In the genomic region with DNA sequence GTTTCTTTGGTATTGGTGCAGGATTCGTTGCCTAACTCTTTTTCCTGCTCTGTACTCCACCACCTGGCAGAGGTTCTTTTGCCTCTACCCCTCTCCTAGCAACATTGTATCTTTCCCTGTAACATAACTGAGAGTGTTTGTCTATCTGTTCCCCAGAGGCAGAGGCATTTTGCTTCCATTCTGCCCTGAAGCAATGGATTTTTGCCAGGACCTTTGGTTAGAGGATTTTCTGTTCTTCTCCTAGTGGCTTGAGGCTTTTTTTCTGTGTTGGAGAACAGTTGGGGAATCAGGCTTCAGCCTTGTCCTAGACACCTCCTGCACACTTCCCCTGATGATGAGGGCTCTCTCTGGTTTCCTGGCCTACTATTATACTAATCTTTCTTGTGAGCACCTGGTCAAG, we compare ENCODE assay signal across 12 cellular contexts.
DNase-seq lines count a peak whose midpoint lies in the region; ATAC-seq and TF ChIP-seq lines count a peak whose summit lies in the region.
"Had no signal": no experiment of that assay in that cellular context is flagged by ENCODE, and none has a peak within 500 bp of the region (broad histone marks: within the 10 kb centered on the region; RNA-seq: fewer than 3 reads in every experiment).

No MANE protein-coding gene starts in this region.

- H3K27me3 Mint-ChIP-seq in HFFc6 (ENCODE audit: insufficient read depth) = no peaks in the 10 kb centered on the region
- H3K27me3 Mint-ChIP-seq: activated CD4-positive, alpha-beta T cell treated with anti-CD3 and anti-CD28 coated beads for 36 hours; CD8-positive, alpha-beta memory T cell had no signal

- H3K4me2 ChIP-seq in mesenchymal stem cell (ENCODE audit: low read length, poor library complexity, severe bottlenecking) = no peak overlapping the region

- H3K36me3 ChIP-seq in mesenchymal stem cell (ENCODE audit: control insufficient read depth in 1 of 2, insufficient read depth in 2 of 2, low read depth in 1 of 2, low read length in 2 of 2) = peaks cover 0 to 7% of the 10 kb centered on the region in 2 experiments
- H3K36me3 ChIP-seq: SJSA1 had no signal

- H3K4me3 ChIP-seq in choroid plexus epithelial cell (ENCODE audit: low read depth, low read length) (no peak overlapping the region), mesenchymal stem cell (ENCODE audit: insufficient read depth in 1 of 2, low read depth in 1 of 2, low read length in 2 of 2) (no peak overlapping the region), coronary artery (no peak overlapping the region)
- H3K4me3 ChIP-seq: SJSA1 had no signal

- no peak overlapping the region for H3K4ac ChIP-seq in mesenchymal stem cell (ENCODE audit: low read depth in 1 of 2, low read length in 2 of 2)

- no peak overlapping the region for H3K14ac ChIP-seq in mesenchymal stem cell (ENCODE audit: low read length in 2 of 2)

- no peak overlapping the region for H2AK5ac ChIP-seq in mesenchymal stem cell (ENCODE audit: low read length, severe bottlenecking)

- no peaks in the 10 kb centered on the region for H3K4me1 ChIP-seq in mesenchymal stem cell (ENCODE audit: control insufficient read depth, insufficient read depth, low read depth, low read length)
- H3K4me1 ChIP-seq: SJSA1 had no signal

- no peak overlapping the region for H2BK120ac ChIP-seq in mesenchymal stem cell (ENCODE audit: low read depth, low read length)

- ATAC-seq in activated CD4-positive, CD25-positive, alpha-beta regulatory T cell treated with anti-CD3 and anti-CD28 coated beads, Interleukin-2, amount 50 U/mL, for 24 hours = no peak
- no peak for ATAC-seq in GM18870 (IDR thresholded peaks at IDR 0.05; ENCODE audit: unreplicated experiment)
- ATAC-seq: activated CD4-positive, alpha-beta T cell treated with anti-CD3 and anti-CD28 coated beads for 36 hours had no signal

- 67% methylated on average over 1 of the region's 1 CpG for WGBS in mesenchymal stem cell

- peaks cover under 1% of the 10 kb centered on the region for H3K9me3 ChIP-seq in mesenchymal stem cell (ENCODE audit: control insufficient read depth, low read length)
- H3K9me3 ChIP-seq: SJSA1 had no signal

- H4K8ac ChIP-seq in mesenchymal stem cell (ENCODE audit: low read length) = no peak overlapping the region

- TF ChIP-seq CTCF in AG09319 (IDR thresholded peaks at IDR 0.05; ENCODE audit: low read depth, low read length) (no peak), HFFc6 (IDR thresholded peaks at IDR 0.05) (no peak), choroid plexus epithelial cell (conservative IDR thresholded peaks at IDR 0.05; ENCODE audit: low read depth, low read length) (no peak), coronary artery (IDR thresholded peaks at IDR 0.05) (no peak)

- H2BK5ac ChIP-seq in mesenchymal stem cell (ENCODE audit: low read depth, low read length, poor library complexity, severe bottlenecking) = no peak overlapping the region

- no peak overlapping the region for H3K27ac ChIP-seq in mesenchymal stem cell (ENCODE audit: low read length, poor library complexity, severe bottlenecking)
- no peak overlapping the region for H3K27ac ChIP-seq in coronary artery
- H3K27ac ChIP-seq: SJSA1 had no signal

- no peak overlapping the region for H2AFZ ChIP-seq in mesenchymal stem cell (ENCODE audit: low read depth, low read length)

- H3K23ac ChIP-seq in mesenchymal stem cell (ENCODE audit: low read length in 2 of 2) = no peak overlapping the region

- H3K9me3 Mint-ChIP-seq in HFFc6 = no peaks in the 10 kb centered on the region

- no peak overlapping the region for H2BK15ac ChIP-seq in mesenchymal stem cell (ENCODE audit: low read depth, poor library complexity, severe bottlenecking)

- H3K4me3 Mint-ChIP-seq in HFFc6 = no peak overlapping the region
- H3K4me3 Mint-ChIP-seq: activated CD4-positive, alpha-beta T cell treated with anti-CD3 and anti-CD28 coated beads for 36 hours; CD8-positive, alpha-beta memory T cell had no signal

- H3K27ac Mint-ChIP-seq in HFFc6 = no peak overlapping the region; the same call in 1 of the 2 replicates
- H3K27ac Mint-ChIP-seq: activated CD4-positive, alpha-beta T cell treated with anti-CD3 and anti-CD28 coated beads for 36 hours had no signal

- peaks cover 34% of the 10 kb centered on the region for H3K79me1 ChIP-seq in mesenchymal stem cell (replicated peaks; ENCODE audit: low read length, poor library complexity, severe bottlenecking)

- no peaks in the 10 kb centered on the region for H3K27me3 ChIP-seq in mesenchymal stem cell (ENCODE audit: control insufficient read depth in 1 of 2, insufficient read depth in 1 of 2, low read length in 2 of 2)
- H3K27me3 ChIP-seq: SJSA1 had no signal

- H4K91ac ChIP-seq in mesenchymal stem cell (ENCODE audit: low read length) = no peak overlapping the region

- no peak overlapping the region for H2BK12ac ChIP-seq in mesenchymal stem cell (ENCODE audit: low read length in 2 of 2)

- H3K36me3 Mint-ChIP-seq in HFFc6 (ENCODE audit: low read depth) = 0 out of 2 replicates have a peak, but pooled peaks cover 5% of the 10 kb centered on the region

- peaks cover 12% of the 10 kb centered on the region for H3K4me1 Mint-ChIP-seq in HFFc6 (ENCODE audit: low read depth)

- no peak overlapping the region for H3K9ac ChIP-seq in mesenchymal stem cell (ENCODE audit: low read length)

- peak; percentile 14 for DNase-seq in AG09319 (ENCODE audit: extremely low read depth, low read depth)
- peak; percentile 69 for DNase-seq in HFFc6
- peak; percentile 37 for DNase-seq in choroid plexus epithelial cell (ENCODE audit: low read depth)
- DNase-seq in mesenchymal stem cell = peak; percentile 62
- DNase-seq in coronary artery (ENCODE audit: low spot score) = no peak
- DNase-seq in retina = no peak
- DNase-seq: activated CD4-positive, alpha-beta T cell treated with anti-CD3 and anti-CD28 coated beads for 36 hours; CD8-positive, alpha-beta memory T cell; NCI-H524 had no signal

- no peak overlapping the region for H3K18ac ChIP-seq in mesenchymal stem cell (ENCODE audit: low read depth in 1 of 2, low read length in 2 of 2)

Comparison
In these comparisons a context has a peak if more than half of its experiments do, and no peak if none do; other contexts are left out.
1. DNase-seq: peak in AG09319 (single experiment), HFFc6 (single experiment), choroid plexus epithelial cell (single experiment) and mesenchymal stem cell (single experiment); none in coronary artery (single experiment) and retina (single experiment).